In genomic region chr5:127934791-127935256, GRCh38 we compare ENCODE assay signal across 1 cellular context.
TF ChIP-seq lines count a peak whose summit lies in the region.

No MANE protein-coding gene starts in this region.

TF ChIP-seq in HepG2, 621 proteins besides CTCF, POLR2A, EP300 and RAD21 (continued from another document and continues in another):
- TF ChIP-seq, protein P1, sequence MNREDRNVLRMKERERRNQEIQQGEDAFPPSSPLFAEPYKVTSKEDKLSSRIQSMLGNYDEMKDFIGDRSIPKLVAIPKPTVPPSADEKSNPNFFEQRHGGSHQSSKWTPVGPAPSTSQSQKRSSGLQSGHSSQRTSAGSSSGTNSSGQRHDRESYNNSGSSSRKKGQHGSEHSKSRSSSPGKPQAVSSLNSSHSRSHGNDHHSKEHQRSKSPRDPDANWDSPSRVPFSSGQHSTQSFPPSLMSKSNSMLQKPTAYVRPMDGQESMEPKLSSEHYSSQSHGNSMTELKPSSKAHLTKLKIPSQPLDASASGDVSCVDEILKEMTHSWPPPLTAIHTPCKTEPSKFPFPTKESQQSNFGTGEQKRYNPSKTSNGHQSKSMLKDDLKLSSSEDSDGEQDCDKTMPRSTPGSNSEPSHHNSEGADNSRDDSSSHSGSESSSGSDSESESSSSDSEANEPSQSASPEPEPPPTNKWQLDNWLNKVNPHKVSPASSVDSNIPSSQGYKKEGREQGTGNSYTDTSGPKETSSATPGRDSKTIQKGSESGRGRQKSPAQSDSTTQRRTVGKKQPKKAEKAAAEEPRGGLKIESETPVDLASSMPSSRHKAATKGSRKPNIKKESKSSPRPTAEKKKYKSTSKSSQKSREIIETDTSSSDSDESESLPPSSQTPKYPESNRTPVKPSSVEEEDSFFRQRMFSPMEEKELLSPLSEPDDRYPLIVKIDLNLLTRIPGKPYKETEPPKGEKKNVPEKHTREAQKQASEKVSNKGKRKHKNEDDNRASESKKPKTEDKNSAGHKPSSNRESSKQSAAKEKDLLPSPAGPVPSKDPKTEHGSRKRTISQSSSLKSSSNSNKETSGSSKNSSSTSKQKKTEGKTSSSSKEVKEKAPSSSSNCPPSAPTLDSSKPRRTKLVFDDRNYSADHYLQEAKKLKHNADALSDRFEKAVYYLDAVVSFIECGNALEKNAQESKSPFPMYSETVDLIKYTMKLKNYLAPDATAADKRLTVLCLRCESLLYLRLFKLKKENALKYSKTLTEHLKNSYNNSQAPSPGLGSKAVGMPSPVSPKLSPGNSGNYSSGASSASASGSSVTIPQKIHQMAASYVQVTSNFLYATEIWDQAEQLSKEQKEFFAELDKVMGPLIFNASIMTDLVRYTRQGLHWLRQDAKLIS (CRISPR knock-in tag; IDR thresholded peaks at IDR 0.05), result no peak
- no peak for TF ChIP-seq PRPF4 (IDR thresholded peaks at IDR 0.05; ENCODE audit: low read depth, low read length, poor library complexity, severe bottlenecking)
- 0 out of 2 replicates have a peak, but pooled peaks have one; percentile 6 for TF ChIP-seq ZBTB33 (CRISPR knock-in tag; IDR thresholded peaks at IDR 0.05)
- TF ChIP-seq HDAC6 (IDR thresholded peaks at IDR 0.05; ENCODE audit: low read depth, low read length), result no peak
- no peak for TF ChIP-seq ZEB1 (IDR thresholded peaks at IDR 0.05; ENCODE audit: insufficient replicate concordance, low read depth)
- TF ChIP-seq ZNF556 (CRISPR knock-in tag; IDR thresholded peaks at IDR 0.05; ENCODE audit: borderline replicate concordance), result no peak
- no peak for TF ChIP-seq PRMT3 (CRISPR knock-in tag; IDR thresholded peaks at IDR 0.05; ENCODE audit: borderline replicate concordance, low read depth)
- TF ChIP-seq MYPOP (CRISPR knock-in tag; IDR thresholded peaks at IDR 0.05), result no peak
- TF ChIP-seq SNAI1 (CRISPR knock-in tag; IDR thresholded peaks at IDR 0.05; ENCODE audit: borderline replicate concordance), result no peak
- no peak for TF ChIP-seq ZFAT (CRISPR knock-in tag; conservative IDR thresholded peaks at IDR 0.05)
- TF ChIP-seq SAFB2 (CRISPR knock-in tag; IDR thresholded peaks at IDR 0.05; ENCODE audit: borderline replicate concordance, low read depth), result no peak
- TF ChIP-seq ZSCAN21 (CRISPR knock-in tag; IDR thresholded peaks at IDR 0.05; ENCODE audit: borderline replicate concordance), result no peak
- TF ChIP-seq NCOA5 (CRISPR knock-in tag; IDR thresholded peaks at IDR 0.05), result no peak
- TF ChIP-seq SMARCE1 (IDR thresholded peaks at IDR 0.05; ENCODE audit: borderline replicate concordance), result no peak
- TF ChIP-seq GABPA (IDR thresholded peaks at IDR 0.05; ENCODE audit: low read depth, low read length), result no peak
- no peak for TF ChIP-seq GABPA (CRISPR knock-in tag; IDR thresholded peaks at IDR 0.05; ENCODE audit: low read depth)
- TF ChIP-seq E2F1 (CRISPR knock-in tag; IDR thresholded peaks at IDR 0.05), result no peak
- TF ChIP-seq ZNF446 (CRISPR knock-in tag; IDR thresholded peaks at IDR 0.05), result no peak
- TF ChIP-seq TCF12 (IDR thresholded peaks at IDR 0.05), result no peak
- TF ChIP-seq TCF12 (CRISPR knock-in tag; IDR thresholded peaks at IDR 0.05), result no peak
- TF ChIP-seq NONO (IDR thresholded peaks at IDR 0.05), result no peak
- no peak for TF ChIP-seq NONO (CRISPR knock-in tag; conservative IDR thresholded peaks at IDR 0.05)
- 0 out of 2 replicates have a peak, but pooled peaks have one; percentile 18 for TF ChIP-seq SKIL (CRISPR knock-in tag; IDR thresholded peaks at IDR 0.05; ENCODE audit: borderline replicate concordance)
- TF ChIP-seq BORCS8-MEF2B (CRISPR knock-in tag; IDR thresholded peaks at IDR 0.05), result no peak
- no peak for TF ChIP-seq ZBTB4 (CRISPR knock-in tag; IDR thresholded peaks at IDR 0.05; ENCODE audit: borderline replicate concordance)
- TF ChIP-seq MTERF4 (CRISPR knock-in tag; IDR thresholded peaks at IDR 0.05), result no peak
- no peak for TF ChIP-seq MBNL3 (CRISPR knock-in tag; conservative IDR thresholded peaks at IDR 0.05)
- TF ChIP-seq, protein P2, sequence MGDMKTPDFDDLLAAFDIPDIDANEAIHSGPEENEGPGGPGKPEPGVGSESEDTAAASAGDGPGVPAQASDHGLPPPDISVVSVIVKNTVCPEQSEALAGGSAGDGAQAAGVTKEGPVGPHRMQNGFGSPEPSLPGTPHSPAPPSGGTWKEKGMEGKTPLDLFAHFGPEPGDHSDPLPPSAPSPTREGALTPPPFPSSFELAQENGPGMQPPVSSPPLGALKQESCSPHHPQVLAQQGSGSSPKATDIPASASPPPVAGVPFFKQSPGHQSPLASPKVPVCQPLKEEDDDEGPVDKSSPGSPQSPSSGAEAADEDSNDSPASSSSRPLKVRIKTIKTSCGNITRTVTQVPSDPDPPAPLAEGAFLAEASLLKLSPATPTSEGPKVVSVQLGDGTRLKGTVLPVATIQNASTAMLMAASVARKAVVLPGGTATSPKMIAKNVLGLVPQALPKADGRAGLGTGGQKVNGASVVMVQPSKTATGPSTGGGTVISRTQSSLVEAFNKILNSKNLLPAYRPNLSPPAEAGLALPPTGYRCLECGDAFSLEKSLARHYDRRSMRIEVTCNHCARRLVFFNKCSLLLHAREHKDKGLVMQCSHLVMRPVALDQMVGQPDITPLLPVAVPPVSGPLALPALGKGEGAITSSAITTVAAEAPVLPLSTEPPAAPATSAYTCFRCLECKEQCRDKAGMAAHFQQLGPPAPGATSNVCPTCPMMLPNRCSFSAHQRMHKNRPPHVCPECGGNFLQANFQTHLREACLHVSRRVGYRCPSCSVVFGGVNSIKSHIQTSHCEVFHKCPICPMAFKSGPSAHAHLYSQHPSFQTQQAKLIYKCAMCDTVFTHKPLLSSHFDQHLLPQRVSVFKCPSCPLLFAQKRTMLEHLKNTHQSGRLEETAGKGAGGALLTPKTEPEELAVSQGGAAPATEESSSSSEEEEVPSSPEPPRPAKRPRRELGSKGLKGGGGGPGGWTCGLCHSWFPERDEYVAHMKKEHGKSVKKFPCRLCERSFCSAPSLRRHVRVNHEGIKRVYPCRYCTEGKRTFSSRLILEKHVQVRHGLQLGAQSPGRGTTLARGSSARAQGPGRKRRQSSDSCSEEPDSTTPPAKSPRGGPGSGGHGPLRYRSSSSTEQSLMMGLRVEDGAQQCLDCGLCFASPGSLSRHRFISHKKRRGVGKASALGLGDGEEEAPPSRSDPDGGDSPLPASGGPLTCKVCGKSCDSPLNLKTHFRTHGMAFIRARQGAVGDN (CRISPR knock-in tag; IDR thresholded peaks at IDR 0.05), result no peak
- TF ChIP-seq KDM4B (CRISPR knock-in tag; IDR thresholded peaks at IDR 0.05), result no peak
- TF ChIP-seq, protein P3, sequence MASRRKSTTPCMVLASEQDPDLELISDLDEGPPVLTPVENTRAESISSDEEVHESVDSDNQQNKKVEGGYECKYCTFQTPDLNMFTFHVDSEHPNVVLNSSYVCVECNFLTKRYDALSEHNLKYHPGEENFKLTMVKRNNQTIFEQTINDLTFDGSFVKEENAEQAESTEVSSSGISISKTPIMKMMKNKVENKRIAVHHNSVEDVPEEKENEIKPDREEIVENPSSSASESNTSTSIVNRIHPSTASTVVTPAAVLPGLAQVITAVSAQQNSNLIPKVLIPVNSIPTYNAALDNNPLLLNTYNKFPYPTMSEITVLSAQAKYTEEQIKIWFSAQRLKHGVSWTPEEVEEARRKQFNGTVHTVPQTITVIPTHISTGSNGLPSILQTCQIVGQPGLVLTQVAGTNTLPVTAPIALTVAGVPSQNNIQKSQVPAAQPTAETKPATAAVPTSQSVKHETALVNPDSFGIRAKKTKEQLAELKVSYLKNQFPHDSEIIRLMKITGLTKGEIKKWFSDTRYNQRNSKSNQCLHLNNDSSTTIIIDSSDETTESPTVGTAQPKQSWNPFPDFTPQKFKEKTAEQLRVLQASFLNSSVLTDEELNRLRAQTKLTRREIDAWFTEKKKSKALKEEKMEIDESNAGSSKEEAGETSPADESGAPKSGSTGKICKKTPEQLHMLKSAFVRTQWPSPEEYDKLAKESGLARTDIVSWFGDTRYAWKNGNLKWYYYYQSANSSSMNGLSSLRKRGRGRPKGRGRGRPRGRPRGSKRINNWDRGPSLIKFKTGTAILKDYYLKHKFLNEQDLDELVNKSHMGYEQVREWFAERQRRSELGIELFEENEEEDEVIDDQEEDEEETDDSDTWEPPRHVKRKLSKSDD (CRISPR knock-in tag; IDR thresholded peaks at IDR 0.05; ENCODE audit: low read depth), result no peak
- no peak for TF ChIP-seq ISX (CRISPR knock-in tag; conservative IDR thresholded peaks at IDR 0.05)
- TF ChIP-seq ZNF260 (CRISPR knock-in tag; IDR thresholded peaks at IDR 0.05; ENCODE audit: borderline replicate concordance, low read depth), result no peak
- TF ChIP-seq ZNF225 (CRISPR knock-in tag; IDR thresholded peaks at IDR 0.05), result no peak
- no peak for TF ChIP-seq ZNF335 (CRISPR knock-in tag; IDR thresholded peaks at IDR 0.05)
- peak; percentile 71; the same call in 1 of the 2 replicates for TF ChIP-seq FOXO1 (CRISPR knock-in tag; IDR thresholded peaks at IDR 0.05)
- TF ChIP-seq ZNF572 (CRISPR knock-in tag; IDR thresholded peaks at IDR 0.05), result no peak
- TF ChIP-seq BRCA1 (CRISPR knock-in tag; IDR thresholded peaks at IDR 0.05), result no peak
- TF ChIP-seq RXRB (CRISPR knock-in tag; IDR thresholded peaks at IDR 0.05; ENCODE audit: borderline replicate concordance), result peak; percentile 72
- no peak for TF ChIP-seq RORA (CRISPR knock-in tag; IDR thresholded peaks at IDR 0.05)
- TF ChIP-seq FOXJ3 (CRISPR knock-in tag; IDR thresholded peaks at IDR 0.05; ENCODE audit: borderline replicate concordance), result no peak
- no peak for TF ChIP-seq ZNF180 (CRISPR knock-in tag; IDR thresholded peaks at IDR 0.05; ENCODE audit: borderline replicate concordance, low read depth)
- TF ChIP-seq MLLT10 (CRISPR knock-in tag; IDR thresholded peaks at IDR 0.05), result no peak
- no peak for TF ChIP-seq GTF2F1 (IDR thresholded peaks at IDR 0.05; ENCODE audit: low read length)
